ENCODE assay signal across 9 cellular contexts in the genomic region with DNA sequence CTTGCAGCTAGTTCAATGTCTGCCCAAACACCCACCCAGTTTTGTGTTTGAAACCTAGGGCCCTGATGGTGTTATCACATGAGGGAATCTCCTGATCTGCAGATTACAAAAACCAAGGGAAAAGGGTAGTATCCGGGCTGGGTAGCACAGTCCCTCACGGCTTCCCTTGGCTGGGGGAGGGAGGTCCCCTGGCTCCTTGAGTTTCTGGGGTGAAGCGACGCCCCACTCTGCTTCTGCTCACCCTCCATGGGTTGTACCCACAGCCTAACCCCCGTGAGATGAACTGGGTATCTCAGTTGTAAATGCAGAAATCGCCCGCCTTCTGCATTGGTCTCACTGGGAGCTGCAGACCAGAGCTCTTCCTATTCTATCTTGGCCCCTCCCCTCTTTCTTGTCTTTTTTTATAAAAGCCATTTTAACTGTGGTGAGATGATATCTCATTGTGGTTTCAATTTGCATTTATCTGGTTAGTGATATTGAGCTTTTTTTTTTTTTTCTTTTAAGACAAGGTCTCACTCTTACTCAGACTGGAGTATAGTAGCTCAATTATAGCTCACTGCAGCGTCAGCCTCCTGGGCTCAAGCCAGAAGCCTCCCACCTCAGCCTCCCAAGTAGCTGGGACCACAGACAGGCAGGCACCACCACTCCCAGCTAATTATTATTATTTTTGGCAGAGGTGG.
DNase-seq lines count a peak whose midpoint lies in the region; ATAC-seq lines count a peak whose summit lies in the region.
"Had no signal": no experiment of that assay in that cellular context is flagged by ENCODE, and none has a peak within 500 bp of the region (broad histone marks: within the 10 kb centered on the region; RNA-seq: fewer than 3 reads in every experiment).

No MANE protein-coding gene starts in this region.

- peaks cover 9% of the 10 kb centered on the region for H3K9me3 Mint-ChIP-seq in activated naive CD4-positive, alpha-beta T cell treated with anti-CD3 and anti-CD28 coated beads, Interleukin-2, amount 50 U/mL, for 24 hours

- peaks cover 21% of the 10 kb centered on the region for H3K4me1 Mint-ChIP-seq in activated naive CD4-positive, alpha-beta T cell treated with anti-CD3 and anti-CD28 coated beads, Interleukin-2, amount 50 U/mL, for 24 hours

- DNase-seq in T-helper 2 cell (peak in 4 of 5 experiments; percentile 16 to 93 (median 40)), NCI-H345 treated with DMSO at 0.1 percent for 48 hours (lab: John Stamatoyannopoulos, UW; ENCODE audit: unreplicated experiment) (no peak), DMS114 treated with DMSO at 0.1 percent for 48 hours (lab: John Stamatoyannopoulos, UW; ENCODE audit: unreplicated experiment) (no peak)
- DNase-seq in stimulated activated CD4-positive, alpha-beta T cell treated with anti-CD3 and anti-CD28 coated beads, Interleukin-4, amount 100 ng/mL, for 24 hours: peak; percentile 65
- DNase-seq: NCI-H510A had no signal

- peak; percentile 68 for ATAC-seq in GM19351 (IDR thresholded peaks at IDR 0.05; ENCODE audit: unreplicated experiment)
- ATAC-seq in GM21737 (IDR thresholded peaks at IDR 0.05; ENCODE audit: unreplicated experiment): no peak
- no peak for ATAC-seq in GM18517 (IDR thresholded peaks at IDR 0.05; ENCODE audit: unreplicated experiment)

- peaks cover 69% of the 10 kb centered on the region for H3K27me3 Mint-ChIP-seq in activated naive CD4-positive, alpha-beta T cell treated with anti-CD3 and anti-CD28 coated beads, Interleukin-2, amount 50 U/mL, for 24 hours

- peak overlapping the region; percentile 69 for H3K27ac Mint-ChIP-seq in activated naive CD4-positive, alpha-beta T cell treated with anti-CD3 and anti-CD28 coated beads, Interleukin-2, amount 50 U/mL, for 24 hours

- peak overlapping the region; percentile 59 for H3K4me3 Mint-ChIP-seq in activated naive CD4-positive, alpha-beta T cell treated with anti-CD3 and anti-CD28 coated beads, Interleukin-2, amount 50 U/mL, for 24 hours

- peaks cover 3% of the 10 kb centered on the region for H3K36me3 Mint-ChIP-seq in activated naive CD4-positive, alpha-beta T cell treated with anti-CD3 and anti-CD28 coated beads, Interleukin-2, amount 50 U/mL, for 24 hours

Comparison
In these comparisons a context has a peak if more than half of its experiments do, and no peak if none do; other contexts are left out.
1. DNase-seq: peak in T-helper 2 cell (4 of 5) and stimulated activated CD4-positive, alpha-beta T cell treated with anti-CD3 and anti-CD28 coated beads, Interleukin-4, amount 100 ng/mL, for 24 hours (single experiment); none in NCI-H345 treated with DMSO at 0.1 percent for 48 hours (single experiment) and DMS114 treated with DMSO at 0.1 percent for 48 hours (single experiment).